Comparison of ENCODE assay signal across 29 cellular contexts in genomic region chr16:23981429-23982399, GRCh38.
"Had no signal": no experiment of that assay in that cellular context is flagged by ENCODE, and none has a peak within 500 bp of the region (broad histone marks: within the 10 kb centered on the region; RNA-seq: fewer than 3 reads in every experiment).

No MANE protein-coding gene starts in this region.

- H3K27me3 ChIP-seq: adrenal gland, body of pancreas, dorsolateral prefrontal cortex, gastroesophageal sphincter, right atrium auricular region, vagina had no signal

- H3K27ac ChIP-seq: adrenal gland, body of pancreas, coronary artery, gastroesophageal sphincter, hepatocyte, right atrium auricular region, vagina had no signal

- H3K36me3 ChIP-seq: adrenal gland, gastroesophageal sphincter, right atrium auricular region, vagina had no signal

- H3K79me2 ChIP-seq: hepatocyte had no signal

- H3K4me3 Mint-ChIP-seq: natural killer cell; stimulated activated naive CD8-positive, alpha-beta T cell treated with anti-CD3 and anti-CD28 coated beads, Interleukin-15, amount 100 ng/mL, for 72 hours; type B pancreatic cell had no signal

- FAIRE-seq: keratinocyte had no signal

- H2AFZ ChIP-seq: hepatocyte had no signal

- H3K4me3 ChIP-seq: adrenal gland, body of pancreas, coronary artery, dorsolateral prefrontal cortex, gastroesophageal sphincter, hepatocyte, right atrium auricular region, vagina had no signal

- H3K9me3 ChIP-seq: adrenal gland, body of pancreas, gastroesophageal sphincter, right atrium auricular region, vagina had no signal

- DNase-seq: activated CD4-positive, alpha-beta T cell treated with anti-CD3 and anti-CD28 coated beads for 4 hours; activated CD4-positive, alpha-beta T cell treated with anti-CD3 and anti-CD28 coated beads, Interleukin-2, amount 50 U/mL, for 4 hours; activated CD4-positive, CD25-positive, alpha-beta regulatory T cell; activated CD8-positive, alpha-beta memory T cell treated with anti-CD3 and anti-CD28 coated beads for 24 hours; activated CD8-positive, alpha-beta memory T cell treated with anti-CD3 and anti-CD28 coated beads, Interleukin-2, amount 50 U/mL, for 4 hours; activated T-cell treated with anti-CD3 and anti-CD28 coated beads, Interleukin-2, amount 50 U/mL, for 1 hour; adrenal gland; aorta; body of pancreas; cerebellar nuclear complex; dorsolateral prefrontal cortex; effector memory CD4-positive, alpha-beta T cell; erythroblast; left colon; mesenchymal stem cell; natural killer cell; stimulated activated CD4-positive, alpha-beta T cell treated with anti-CD3 and anti-CD28 coated beads, Interleukin-2, amount 100 ng/mL, for 48 hours; stimulated activated naive CD8-positive, alpha-beta T cell treated with anti-CD3 and anti-CD28 coated beads, Interleukin-15, amount 100 ng/mL, for 72 hours; substantia nigra; T-helper 2 cell had no signal

- ATAC-seq: activated naive CD4-positive, alpha-beta T cell treated with anti-CD3 and anti-CD28 coated beads, Interleukin-2, amount 50 U/mL, for 72 hours; body of pancreas; gastroesophageal sphincter; left colon; natural killer cell; stimulated activated naive CD8-positive, alpha-beta T cell treated with anti-CD3 and anti-CD28 coated beads, Interleukin-15, amount 100 ng/mL, for 72 hours had no signal

- H3K27ac Mint-ChIP-seq: activated naive CD4-positive, alpha-beta T cell treated with anti-CD3 and anti-CD28 coated beads, Interleukin-2, amount 50 U/mL, for 72 hours; activated T-helper 2 cell treated with anti-CD3 and anti-CD28 coated beads, Interferon-gamma antibody, Interleukin-2, Interleukin-4, amounts not matched to agents 10 μg/mL and 5 μg/mL and 100 μg/mL, durations not matched to agents 14 hours and 24 hours and 36 hours; type B pancreatic cell had no signal

- H3K4me1 ChIP-seq: adrenal gland, body of pancreas, gastroesophageal sphincter, right atrium auricular region, vagina had no signal

- H3K4me2 ChIP-seq: hepatocyte had no signal

- H3K27me3 Mint-ChIP-seq: stimulated activated naive CD8-positive, alpha-beta T cell treated with anti-CD3 and anti-CD28 coated beads, Interleukin-15, amount 100 ng/mL, for 72 hours had no signal

- H3K9me3 Mint-ChIP-seq: activated naive CD4-positive, alpha-beta T cell treated with anti-CD3 and anti-CD28 coated beads, Interleukin-2, amount 50 U/mL, for 72 hours; activated T-helper 2 cell treated with anti-CD3 and anti-CD28 coated beads, Interferon-gamma antibody, Interleukin-2, Interleukin-4, amounts not matched to agents 10 μg/mL and 5 μg/mL and 100 μg/mL, durations not matched to agents 14 hours and 24 hours and 36 hours; natural killer cell; stimulated activated naive CD8-positive, alpha-beta T cell treated with anti-CD3 and anti-CD28 coated beads, Interleukin-15, amount 100 ng/mL, for 72 hours; type B pancreatic cell had no signal

- H3K36me3 Mint-ChIP-seq: natural killer cell, type B pancreatic cell had no signal
